Comparison of ENCODE assay signal across 28 cellular contexts in the genomic region with DNA sequence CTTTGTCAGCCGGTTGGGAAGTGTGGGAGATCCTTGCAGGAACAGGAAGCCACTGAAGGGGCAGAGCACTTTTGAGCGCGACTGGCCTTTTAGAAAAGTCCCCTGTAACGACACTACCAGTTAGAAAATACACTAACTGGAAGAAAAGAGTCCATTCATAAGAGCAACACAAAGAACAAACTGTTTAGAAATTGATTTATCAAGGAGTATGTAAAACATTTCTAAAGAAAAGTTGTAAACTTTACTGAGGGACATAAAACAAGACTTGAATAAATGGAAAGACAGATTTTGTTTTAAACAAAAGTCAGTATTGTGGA. TPM values are rescaled to one million over a fixed set of nuclear protein-coding genes. Genes with fewer than 3 reads are reported as not detected.
A peak's percentile ranks its signal among the peaks of the same experiment; 100 is the strongest.
DNase-seq lines count a peak whose midpoint lies in the region; ATAC-seq and TF ChIP-seq lines count a peak whose summit lies in the region.
"Had no signal": no experiment of that assay in that cellular context is flagged by ENCODE, and none has a peak within 500 bp of the region (broad histone marks: within the 10 kb centered on the region; RNA-seq: fewer than 3 reads in every experiment).

No MANE protein-coding gene starts in this region.

- H3K27me3 Mint-ChIP-seq in activated CD4-positive, alpha-beta memory T cell treated with anti-CD3 and anti-CD28 coated beads for 36 hours: no peaks in the 10 kb centered on the region

- no peaks in the 10 kb centered on the region for H4K20me1 ChIP-seq in osteoblast (ENCODE audit: insufficient read depth, low read length)

- ATAC-seq in right cardiac atrium: no peak
- ATAC-seq: activated CD8-positive, alpha-beta memory T cell treated with anti-CD3 and anti-CD28 coated beads, Interleukin-2, amount 10 ng/mL, durations not matched to agents 7 days and 5 days; heart left ventricle; lower lobe of right lung had no signal

- H3K36me3 Mint-ChIP-seq in activated CD4-positive, alpha-beta memory T cell treated with anti-CD3 and anti-CD28 coated beads for 36 hours: no peaks in the 10 kb centered on the region
- H3K36me3 Mint-ChIP-seq: activated CD8-positive, alpha-beta memory T cell treated with anti-CD3 and anti-CD28 coated beads, Interleukin-2, amount 10 ng/mL, durations not matched to agents 7 days and 5 days; brain had no signal

- H3K4me2 ChIP-seq in osteoblast (ENCODE audit: insufficient read depth, low read length): peak overlapping the region; percentile 66
- H3K4me2 ChIP-seq: KMS-11 had no signal

- DNase-seq in COLO829 (ENCODE audit: low spot score) (peak; percentile 78), RPMI7951 (ENCODE audit: low read depth) (peak; percentile 14), epidermal melanocyte (ENCODE audit: insufficient read length, low spot score) (peak; percentile 75), osteoblast (ENCODE audit: insufficient read length, low spot score, missing footprints) (no peak), NCI-H2107 treated with DMSO at 0.1 percent for 48 hours (lab: John Stamatoyannopoulos, UW; ENCODE audit: unreplicated experiment) (no peak), right cardiac atrium (no peak), ACHN (no peak)
- DNase-seq in activated CD4-positive, alpha-beta memory T cell treated with anti-CD3 and anti-CD28 coated beads for 36 hours: no peak
- DNase-seq: activated CD4-positive, alpha-beta T cell treated with anti-CD3 and anti-CD28 coated beads, Interleukin-2, amount 10 ng/mL, durations not matched to agents 7 days and 5 days; activated CD8-positive, alpha-beta memory T cell treated with anti-CD3 and anti-CD28 coated beads, Interleukin-2, amount 10 ng/mL, durations not matched to agents 7 days and 5 days; activated T-cell treated with anti-CD3 and anti-CD28 coated beads, Interleukin-2, amount 50 U/mL, for 48 hours; BE2C; heart left ventricle; kidney glomerular epithelial cell; lower lobe of right lung; NCI-H1417 treated with DMSO at 0.1 percent for 48 hours; NCI-H2081; NCI-H226; nucleus accumbens; spleen; T1000; upper lobe of left lung had no signal

- H3K9me3 Mint-ChIP-seq in activated CD4-positive, alpha-beta memory T cell treated with anti-CD3 and anti-CD28 coated beads for 36 hours: no peaks in the 10 kb centered on the region
- H3K9me3 Mint-ChIP-seq: activated CD4-positive, alpha-beta T cell treated with anti-CD3 and anti-CD28 coated beads, Interleukin-2, amount 10 ng/mL, durations not matched to agents 7 days and 5 days; brain had no signal

- no peak for TF ChIP-seq CTCF in osteoblast (IDR thresholded peaks at IDR 0.05; ENCODE audit: extremely low read depth, low read depth, low read length)

- peaks cover 4% of the 10 kb centered on the region for H3K27me3 ChIP-seq in osteoblast (ENCODE audit: insufficient read depth, low read length)
- no peaks in the 10 kb centered on the region for H3K27me3 ChIP-seq in right cardiac atrium (ENCODE audit: control insufficient read depth, insufficient read depth)
- H3K27me3 ChIP-seq: BE2C, heart left ventricle, spleen, upper lobe of left lung had no signal

- peaks cover 6% of the 10 kb centered on the region for H3K4me1 Mint-ChIP-seq in activated CD4-positive, alpha-beta memory T cell treated with anti-CD3 and anti-CD28 coated beads for 36 hours (ENCODE audit: low read depth)

- CTCF ChIA-PET in activated CD4-positive, alpha-beta memory T cell treated with anti-CD3 and anti-CD28 coated beads for 36 hours (lab: Charles Lee): interaction anchor here (2.8 kb wide), 1 partner anchor 29 kb away, joined by 16 read pairs; a partner anchor contains a TSS

- POLR2A ChIA-PET in activated CD4-positive, alpha-beta memory T cell treated with anti-CD3 and anti-CD28 coated beads for 36 hours (lab: Charles Lee): no interaction called here

- intact Hi-C loops in activated CD4-positive, alpha-beta memory T cell treated with anti-CD3 and anti-CD28 coated beads for 36 hours (cut with micrococcal nuclease): no loop called here
- intact Hi-C loops in right cardiac atrium (cut with DNase I): loop anchor here in 1 of 4 donors (10.0 kb wide), 1 partner anchor 223 kb away; a partner anchor contains a TSS

- no peak overlapping the region for H3K27ac Mint-ChIP-seq in activated CD4-positive, alpha-beta memory T cell treated with anti-CD3 and anti-CD28 coated beads for 36 hours
- H3K27ac Mint-ChIP-seq: activated CD4-positive, alpha-beta T cell treated with anti-CD3 and anti-CD28 coated beads, Interleukin-2, amount 10 ng/mL, durations not matched to agents 7 days and 5 days; activated CD8-positive, alpha-beta memory T cell treated with anti-CD3 and anti-CD28 coated beads, Interleukin-2, amount 10 ng/mL, durations not matched to agents 7 days and 5 days had no signal

- H3K4me1 ChIP-seq in osteoblast (ENCODE audit: insufficient read depth, low read length) (peaks cover 5% of the 10 kb centered on the region), right cardiac atrium (ENCODE audit: control insufficient read depth, insufficient read depth, low read length) (no peaks in the 10 kb centered on the region)
- H3K4me1 ChIP-seq: BE2C had no signal

- in situ Hi-C loops in ACHN (cut with HindIII; ENCODE audit: low pct_ligation_motif_present, low pct_unique_long_range_greater_than_20kb, low sequenced_read_pairs): no loop called here

- H3K4me3 ChIP-seq in osteoblast (ENCODE audit: insufficient read depth, low read length): no peak overlapping the region
- H3K4me3 ChIP-seq in right cardiac atrium (ENCODE audit: low read length): no peak overlapping the region
- H3K4me3 ChIP-seq: heart left ventricle, lower lobe of right lung, spleen, upper lobe of left lung had no signal

- H3K36me3 ChIP-seq in osteoblast (ENCODE audit: insufficient read depth, low read length): no peaks in the 10 kb centered on the region
- H3K36me3 ChIP-seq: BE2C, heart left ventricle, lower lobe of right lung, spleen, upper lobe of left lung had no signal

- H3K4me3 Mint-ChIP-seq in activated CD4-positive, alpha-beta memory T cell treated with anti-CD3 and anti-CD28 coated beads for 36 hours: no peak overlapping the region
- H3K4me3 Mint-ChIP-seq: activated CD4-positive, alpha-beta T cell treated with anti-CD3 and anti-CD28 coated beads, Interleukin-2, amount 10 ng/mL, durations not matched to agents 7 days and 5 days; activated CD8-positive, alpha-beta memory T cell treated with anti-CD3 and anti-CD28 coated beads, Interleukin-2, amount 10 ng/mL, durations not matched to agents 7 days and 5 days; brain had no signal

- H2AFZ ChIP-seq in osteoblast (ENCODE audit: low read length): peak overlapping the region; percentile 80

- WGBS in right cardiac atrium: 31% methylated on average over 4 of the region's 4 CpGs

- no peaks in the 10 kb centered on the region for H3K79me2 ChIP-seq in osteoblast (ENCODE audit: insufficient read depth, low read length)

- no peak overlapping the region for H3K27ac ChIP-seq in osteoblast (ENCODE audit: low read depth, low read length)
- no peak overlapping the region for H3K27ac ChIP-seq in right cardiac atrium (ENCODE audit: low read length)
- H3K27ac ChIP-seq: heart left ventricle, KMS-11, lower lobe of right lung, RWPE1, spleen, upper lobe of left lung had no signal

- no peaks in the 10 kb centered on the region for H3K9me3 ChIP-seq in osteoblast (ENCODE audit: low read depth, low read length)
- H3K9me3 ChIP-seq in right cardiac atrium (ENCODE audit: control insufficient read depth, low read length): no peaks in the 10 kb centered on the region
- H3K9me3 ChIP-seq: BE2C, heart left ventricle, lower lobe of right lung, spleen, upper lobe of left lung had no signal

RNA-seq across cellular contexts. Expression of a gene that starts 29.8 kb away (rescaled TPM):
- 5.8 and 9.0 TPM in 2 replicates for total RNA-seq in RPMI7951 (2014; rRNA removed; shearing (Covaris generic))
- total RNA-seq in osteoblast (0.59 and 2.2 TPM in 2 replicates), right cardiac atrium (1 to 10 TPM; 5.0 to 7.3 (median 6.1) TPM)
- 1 to 10 TPM; 3.8 to 4.2 TPM for total RNA-seq in activated CD4-positive, alpha-beta memory T cell treated with anti-CD3 and anti-CD28 coated beads for 36 hours
- polyA plus RNA-seq in right cardiac atrium: 13.2 TPM
- total RNA-seq: chondrocyte, H4, HT1080 had no signal

Comparison
In these comparisons a context has a peak if more than half of its experiments do, and no peak if none do; other contexts are left out.
1. DNase-seq: peak in COLO829 (single experiment), RPMI7951 (single experiment) and epidermal melanocyte (single experiment); none in osteoblast (single experiment), NCI-H2107 treated with DMSO at 0.1 percent for 48 hours (single experiment), activated CD4-positive, alpha-beta memory T cell treated with anti-CD3 and anti-CD28 coated beads for 36 hours (single experiment), right cardiac atrium (0 of 3) and ACHN (single experiment).